In genomic region chr6:41892921-41893564, GRCh38 we compare ENCODE assay signal across 2 cellular contexts.
TF ChIP-seq lines count a peak whose summit lies in the region.

No MANE protein-coding gene starts in this region.

TF ChIP-seq in IMR-90, 13 proteins besides CTCF, POLR2A, EP300 and RAD21:
- TF ChIP-seq CHD1 (IDR thresholded peaks at IDR 0.05; ENCODE audit: low read depth, low read length) (no peak), CEBPB (IDR thresholded peaks at IDR 0.05; ENCODE audit: low read depth, low read length) (no peak), SMC3 (IDR thresholded peaks at IDR 0.05; ENCODE audit: low read depth, low read length) (no peak), FOS (IDR thresholded peaks at IDR 0.05; ENCODE audit: low read depth, low read length) (no peak)

TF ChIP-seq in neural cell, 6 proteins besides CTCF, POLR2A, EP300 and RAD21:
- no peak for TF ChIP-seq EZH2 (IDR thresholded peaks at IDR 0.05; ENCODE audit: borderline replicate concordance, insufficient read depth, low read length, poor library complexity, severe bottlenecking)
- TF ChIP-seq SMC3 (conservative IDR thresholded peaks at IDR 0.05; ENCODE audit: poor library complexity), result no peak
- TF ChIP-seq, protein P1, sequence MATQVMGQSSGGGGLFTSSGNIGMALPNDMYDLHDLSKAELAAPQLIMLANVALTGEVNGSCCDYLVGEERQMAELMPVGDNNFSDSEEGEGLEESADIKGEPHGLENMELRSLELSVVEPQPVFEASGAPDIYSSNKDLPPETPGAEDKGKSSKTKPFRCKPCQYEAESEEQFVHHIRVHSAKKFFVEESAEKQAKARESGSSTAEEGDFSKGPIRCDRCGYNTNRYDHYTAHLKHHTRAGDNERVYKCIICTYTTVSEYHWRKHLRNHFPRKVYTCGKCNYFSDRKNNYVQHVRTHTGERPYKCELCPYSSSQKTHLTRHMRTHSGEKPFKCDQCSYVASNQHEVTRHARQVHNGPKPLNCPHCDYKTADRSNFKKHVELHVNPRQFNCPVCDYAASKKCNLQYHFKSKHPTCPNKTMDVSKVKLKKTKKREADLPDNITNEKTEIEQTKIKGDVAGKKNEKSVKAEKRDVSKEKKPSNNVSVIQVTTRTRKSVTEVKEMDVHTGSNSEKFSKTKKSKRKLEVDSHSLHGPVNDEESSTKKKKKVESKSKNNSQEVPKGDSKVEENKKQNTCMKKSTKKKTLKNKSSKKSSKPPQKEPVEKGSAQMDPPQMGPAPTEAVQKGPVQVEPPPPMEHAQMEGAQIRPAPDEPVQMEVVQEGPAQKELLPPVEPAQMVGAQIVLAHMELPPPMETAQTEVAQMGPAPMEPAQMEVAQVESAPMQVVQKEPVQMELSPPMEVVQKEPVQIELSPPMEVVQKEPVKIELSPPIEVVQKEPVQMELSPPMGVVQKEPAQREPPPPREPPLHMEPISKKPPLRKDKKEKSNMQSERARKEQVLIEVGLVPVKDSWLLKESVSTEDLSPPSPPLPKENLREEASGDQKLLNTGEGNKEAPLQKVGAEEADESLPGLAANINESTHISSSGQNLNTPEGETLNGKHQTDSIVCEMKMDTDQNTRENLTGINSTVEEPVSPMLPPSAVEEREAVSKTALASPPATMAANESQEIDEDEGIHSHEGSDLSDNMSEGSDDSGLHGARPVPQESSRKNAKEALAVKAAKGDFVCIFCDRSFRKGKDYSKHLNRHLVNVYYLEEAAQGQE (IDR thresholded peaks at IDR 0.05; ENCODE audit: borderline replicate concordance), result no peak
- no peak for TF ChIP-seq MXI1 (conservative IDR thresholded peaks at IDR 0.05; ENCODE audit: poor library complexity, severe bottlenecking)
- no peak for TF ChIP-seq POLR2AphosphoS5 (IDR thresholded peaks at IDR 0.05)
- TF ChIP-seq TAF1 (IDR thresholded peaks at IDR 0.05; ENCODE audit: low read depth), result no peak
